ENCODE assay signal across 26 cellular contexts in the genomic region with DNA sequence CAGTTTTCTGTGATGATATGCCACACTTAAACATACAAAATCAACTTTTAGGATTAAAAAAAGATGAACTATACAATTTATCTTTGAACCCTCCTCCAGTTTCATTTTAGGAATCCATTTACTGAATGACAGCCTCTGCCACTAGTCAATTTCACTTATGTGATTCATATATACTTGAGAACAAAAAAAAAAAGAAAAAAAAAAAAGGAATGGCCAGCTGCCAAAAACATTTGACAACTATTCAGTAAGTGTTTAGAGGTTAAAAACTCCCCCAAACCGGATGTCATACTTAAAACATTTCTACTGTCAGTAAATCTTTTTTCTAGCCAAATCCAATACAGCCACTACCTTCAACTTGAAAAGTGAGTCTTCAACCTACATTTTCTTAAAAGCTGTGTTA.
DNase-seq lines count a peak whose midpoint lies in the region; ATAC-seq, FAIRE-seq and TF ChIP-seq lines count a peak whose summit lies in the region.
"Had no signal": no experiment of that assay in that cellular context is flagged by ENCODE, and none has a peak within 500 bp of the region (broad histone marks: within the 10 kb centered on the region; RNA-seq: fewer than 3 reads in every experiment).

No MANE protein-coding gene starts in this region.

- POLR2A ChIA-PET in endothelial cell of umbilical vein (lab: Charles Lee), result no interaction called here
- POLR2A ChIA-PET in CD4-positive, alpha-beta T cell (lab: Charles Lee), result no interaction called here

- H3K4me1 Mint-ChIP-seq in CD4-positive, alpha-beta T cell (ENCODE audit: low read depth), result no peaks in the 10 kb centered on the region
- H3K4me1 Mint-ChIP-seq: activated CD4-positive, alpha-beta T cell treated with anti-CD3 and anti-CD28 coated beads for 36 hours; activated naive CD8-positive, alpha-beta T cell treated with anti-CD3 and anti-CD28 coated beads for 36 hours; activated T-helper 17 cell treated with anti-CD3 and anti-CD28 coated beads, Interleukin-2, amount 50 U/mL, for 72 hours; natural killer cell had no signal

- H2AFZ ChIP-seq in endothelial cell of umbilical vein (ENCODE audit: low read depth, low read length), result no peak overlapping the region
- H2AFZ ChIP-seq: parathyroid adenoma had no signal

- no peak for TF ChIP-seq CTCF in endothelial cell of umbilical vein (IDR thresholded peaks at IDR 0.05; ENCODE audit: extremely low read depth in 1 of 2, insufficient read depth in 1 of 2, low read depth in 1 of 2, low read length in 2 of 2)
- no peak for TF ChIP-seq CTCF in CD4-positive, alpha-beta T cell (IDR thresholded peaks at IDR 0.05)

- DNase-seq in GM04504 (ENCODE audit: low read depth) (peak; percentile 2), NCI-H226 (peak; percentile 39), endothelial cell of umbilical vein (ENCODE audit: low read depth, low spot score) (peak; percentile 67), myocyte (ENCODE audit: low read depth) (peak; percentile 15), NCI-H82 treated with DMSO at 0.1 percent for 48 hours (lab: John Stamatoyannopoulos, UW; ENCODE audit: unreplicated experiment) (no peak), head of caudate nucleus (no peak), NCI-H345 treated with DMSO at 0.1 percent for 48 hours (lab: John Stamatoyannopoulos, UW; ENCODE audit: unreplicated experiment) (no peak)
- DNase-seq in CD4-positive, alpha-beta T cell, result no peak
- DNase-seq: activated CD4-positive, alpha-beta T cell treated with anti-CD3 and anti-CD28 coated beads for 36 hours; activated naive CD8-positive, alpha-beta T cell treated with anti-CD3 and anti-CD28 coated beads for 36 hours; cortex of kidney; DMS 273 treated with DMSO at 0.1 percent for 48 hours; gastrocnemius medialis; Kasumi-1; left colon; natural killer cell; NCI-H526 treated with DMSO at 0.1 percent for 48 hours; right lobe of liver; Right ventricle myocardium superior had no signal

- ATAC-seq in CD4-positive, alpha-beta T cell (ENCODE audit: poor library complexity), result no peak
- ATAC-seq: activated CD4-positive, alpha-beta T cell treated with anti-CD3 and anti-CD28 coated beads for 36 hours; activated T-helper 17 cell treated with anti-CD3 and anti-CD28 coated beads, Interleukin-2, amount 50 U/mL, for 72 hours; gastrocnemius medialis; left colon; natural killer cell; right lobe of liver had no signal

- no peaks in the 10 kb centered on the region for H3K36me3 ChIP-seq in endothelial cell of umbilical vein (ENCODE audit: control insufficient read depth in 2 of 2, extremely low read depth in 1 of 2, insufficient read depth in 2 of 2, low read length in 2 of 2)
- H3K36me3 ChIP-seq: gastrocnemius medialis, right lobe of liver, suprapubic skin, vagina had no signal

- no peaks in the 10 kb centered on the region for H3K9me3 ChIP-seq in endothelial cell of umbilical vein (replicated peaks; ENCODE audit: control insufficient read depth, insufficient read depth, low read length)
- H3K9me3 ChIP-seq in CD4-positive, alpha-beta T cell (ENCODE audit: control insufficient read depth, low read length), result no peaks in the 10 kb centered on the region
- H3K9me3 ChIP-seq: gastrocnemius medialis, right lobe of liver, suprapubic skin, vagina had no signal

- H3K4me3 ChIP-seq in endothelial cell of umbilical vein (replicated peaks in 1 of 3; ENCODE audit: insufficient read depth in 1 of 3, low read depth in 1 of 3, low read length in 3 of 3), result no peak overlapping the region
- H3K4me3 ChIP-seq: gastrocnemius medialis, right lobe of liver, suprapubic skin, vagina had no signal

- H3K27ac Mint-ChIP-seq in CD4-positive, alpha-beta T cell, result no peak overlapping the region
- H3K27ac Mint-ChIP-seq: activated CD4-positive, alpha-beta T cell treated with anti-CD3 and anti-CD28 coated beads for 36 hours; activated naive CD8-positive, alpha-beta T cell treated with anti-CD3 and anti-CD28 coated beads for 36 hours; activated T-helper 17 cell treated with anti-CD3 and anti-CD28 coated beads, Interleukin-2, amount 50 U/mL, for 72 hours; natural killer cell had no signal

- CTCF ChIA-PET in endothelial cell of umbilical vein (lab: Charles Lee), result interaction anchor here (1.0 kb wide), 1 partner anchor 150 kb away, joined by 3 read pairs; no protein-coding TSS in a partner anchor
- CTCF ChIA-PET in CD4-positive, alpha-beta T cell (lab: Charles Lee), result no interaction called here

- H3K4me2 ChIP-seq in endothelial cell of umbilical vein (ENCODE audit: insufficient read depth, low read length), result no peak overlapping the region

- H3K9ac ChIP-seq in endothelial cell of umbilical vein (replicated peaks; ENCODE audit: extremely low read depth, insufficient read depth, low read length), result no peak overlapping the region
- H3K9ac ChIP-seq: parathyroid adenoma had no signal

- no TSS peak for BruUV-seq in endothelial cell of umbilical vein (replicated peaks; lab: Mats Ljungman, UMichigan)

- H3K4me1 ChIP-seq in endothelial cell of umbilical vein (ENCODE audit: control insufficient read depth, extremely low read depth, insufficient read depth, low read length), result peaks cover 8% of the 10 kb centered on the region
- H3K4me1 ChIP-seq: gastrocnemius medialis, parathyroid adenoma, right lobe of liver, suprapubic skin, vagina had no signal

- H3K27me3 Mint-ChIP-seq in CD4-positive, alpha-beta T cell, result no peaks in the 10 kb centered on the region
- H3K27me3 Mint-ChIP-seq: activated CD4-positive, alpha-beta T cell treated with anti-CD3 and anti-CD28 coated beads for 36 hours; activated naive CD8-positive, alpha-beta T cell treated with anti-CD3 and anti-CD28 coated beads for 36 hours; activated T-helper 17 cell treated with anti-CD3 and anti-CD28 coated beads, Interleukin-2, amount 50 U/mL, for 72 hours had no signal

- H3K9me3 Mint-ChIP-seq in CD4-positive, alpha-beta T cell, result no peaks in the 10 kb centered on the region
- H3K9me3 Mint-ChIP-seq: activated naive CD8-positive, alpha-beta T cell treated with anti-CD3 and anti-CD28 coated beads for 36 hours; activated T-helper 17 cell treated with anti-CD3 and anti-CD28 coated beads, Interleukin-2, amount 50 U/mL, for 72 hours had no signal

- FAIRE-seq in endothelial cell of umbilical vein (lab: Jason Lieb, UNC), result peak; percentile 74
- FAIRE-seq: GM12891, H1 had no signal

- intact Hi-C loops in endothelial cell of umbilical vein (cut with micrococcal nuclease), result no loop called here
- intact Hi-C loops in head of caudate nucleus (cut with DNase I), result no loop called here
- intact Hi-C loops in CD4-positive, alpha-beta T cell (cut with DNase I, micrococcal nuclease), result no loop called here

- no peaks in the 10 kb centered on the region for H4K20me1 ChIP-seq in endothelial cell of umbilical vein (replicated peaks; ENCODE audit: control insufficient read depth, extremely low read depth, insufficient read depth, low read length)

- H3K4me3 Mint-ChIP-seq in CD4-positive, alpha-beta T cell, result no peak overlapping the region
- H3K4me3 Mint-ChIP-seq: activated CD4-positive, alpha-beta T cell treated with anti-CD3 and anti-CD28 coated beads for 36 hours; activated naive CD8-positive, alpha-beta T cell treated with anti-CD3 and anti-CD28 coated beads for 36 hours; activated T-helper 17 cell treated with anti-CD3 and anti-CD28 coated beads, Interleukin-2, amount 50 U/mL, for 72 hours; natural killer cell had no signal

- H3K79me2 ChIP-seq in endothelial cell of umbilical vein (ENCODE audit: control insufficient read depth, insufficient read depth, low read length), result no peaks in the 10 kb centered on the region
- H3K79me2 ChIP-seq: parathyroid adenoma had no signal

- no peaks in the 10 kb centered on the region for H3K36me3 Mint-ChIP-seq in CD4-positive, alpha-beta T cell (ENCODE audit: low read depth)
- H3K36me3 Mint-ChIP-seq: activated naive CD8-positive, alpha-beta T cell treated with anti-CD3 and anti-CD28 coated beads for 36 hours; natural killer cell had no signal

- H3K27ac ChIP-seq in endothelial cell of umbilical vein (ENCODE audit: insufficient read depth, low read depth, low read length), result no peak overlapping the region
- H3K27ac ChIP-seq in CD4-positive, alpha-beta T cell (ENCODE audit: low read depth, low read length), result no peak overlapping the region
- H3K27ac ChIP-seq: C4-2B, gastrocnemius medialis, parathyroid adenoma, right lobe of liver, suprapubic skin, vagina had no signal

- TF ChIP-seq POLR2A in endothelial cell of umbilical vein (IDR thresholded peaks at IDR 0.05; ENCODE audit: low read depth, low read length), result no peak

- H3K27me3 ChIP-seq in endothelial cell of umbilical vein (ENCODE audit: control insufficient read depth in 2 of 2, insufficient read depth in 2 of 2, low read length in 2 of 2), result no peaks in the 10 kb centered on the region
- H3K27me3 ChIP-seq in CD4-positive, alpha-beta T cell (ENCODE audit: control insufficient read depth, insufficient read depth, low read length), result no peaks in the 10 kb centered on the region
- H3K27me3 ChIP-seq: gastrocnemius medialis, right lobe of liver, suprapubic skin, vagina had no signal

- no peaks in the 10 kb centered on the region for H3K9me1 ChIP-seq in endothelial cell of umbilical vein (replicated peaks; ENCODE audit: control insufficient read depth, extremely low read depth, insufficient read depth, low read length)

- dilution Hi-C loops in endothelial cell of umbilical vein (cut with MboI; ENCODE audit: extremely low pct_ligation_motif_present, low sequenced_read_pairs), result no loop called here

TF ChIP-seq in endothelial cell of umbilical vein, 7 proteins besides CTCF, POLR2A, EP300 and RAD21:
- TF ChIP-seq MYC (IDR thresholded peaks at IDR 0.05; ENCODE audit: low read depth, low read length), result no peak
- TF ChIP-seq FOS (IDR thresholded peaks at IDR 0.05; ENCODE audit: borderline replicate concordance, insufficient read depth, low read length), result no peak
- TF ChIP-seq, protein P1, sequence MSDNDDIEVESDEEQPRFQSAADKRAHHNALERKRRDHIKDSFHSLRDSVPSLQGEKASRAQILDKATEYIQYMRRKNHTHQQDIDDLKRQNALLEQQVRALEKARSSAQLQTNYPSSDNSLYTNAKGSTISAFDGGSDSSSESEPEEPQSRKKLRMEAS (IDR thresholded peaks at IDR 0.05; ENCODE audit: insufficient read depth, insufficient read length), result no peak
- no peak for TF ChIP-seq GATA2 (IDR thresholded peaks at IDR 0.05; ENCODE audit: insufficient read depth, insufficient read length, low read depth, low read length)
- TF ChIP-seq EZH2 (IDR thresholded peaks at IDR 0.05; ENCODE audit: borderline replicate concordance, low read depth, low read length, severe bottlenecking), result no peak
- no peak for TF ChIP-seq JUN (IDR thresholded peaks at IDR 0.05; ENCODE audit: borderline replicate concordance, insufficient read depth, insufficient read length, low read depth)

Comparison
In these comparisons a context has a peak if more than half of its experiments do, and no peak if none do; other contexts are left out.
1. DNase-seq: peak in GM04504 (single experiment), NCI-H226 (single experiment), endothelial cell of umbilical vein (single experiment) and myocyte (single experiment); none in NCI-H82 treated with DMSO at 0.1 percent for 48 hours (single experiment), head of caudate nucleus (0 of 42), CD4-positive, alpha-beta T cell (0 of 10) and NCI-H345 treated with DMSO at 0.1 percent for 48 hours (single experiment).